In the genomic region with DNA sequence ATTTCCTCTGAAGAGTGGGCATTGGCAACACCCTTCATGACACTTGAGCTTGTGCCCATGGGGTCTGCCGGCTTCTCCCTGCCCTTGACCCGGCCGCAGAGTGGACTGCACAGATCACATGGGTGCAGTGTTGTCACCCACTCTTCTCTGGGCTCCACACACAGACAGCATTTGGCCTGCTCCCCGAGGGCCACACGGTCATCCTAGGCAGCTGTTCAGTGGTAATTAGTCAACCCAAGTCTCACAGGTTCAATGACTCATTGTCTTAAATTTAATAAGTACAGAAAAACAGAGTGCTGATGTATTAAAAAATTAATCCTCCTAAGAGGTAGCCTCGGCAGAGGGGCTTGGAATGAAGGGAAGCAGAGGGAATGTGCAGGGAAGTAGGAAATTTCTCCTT, we compare ENCODE assay signal across 14 cellular contexts.
A peak's percentile ranks its signal among the peaks of the same experiment; 100 is the strongest.
DNase-seq lines count a peak whose midpoint lies in the region; ATAC-seq, FAIRE-seq and TF ChIP-seq lines count a peak whose summit lies in the region.
"Had no signal": no experiment of that assay in that cellular context is flagged by ENCODE, and none has a peak within 500 bp of the region (broad histone marks: within the 10 kb centered on the region; RNA-seq: fewer than 3 reads in every experiment).

No MANE protein-coding gene starts in this region.

- H3K4me1 ChIP-seq in breast epithelium: no peaks in the 10 kb centered on the region
- H3K4me1 ChIP-seq in GM12878 (ENCODE audit: control insufficient read depth, insufficient read depth, low read length): peaks cover 84% of the 10 kb centered on the region
- no peaks in the 10 kb centered on the region for H3K4me1 ChIP-seq in aorta (ENCODE audit: control insufficient read depth in 1 of 2, insufficient read depth in 2 of 2, low read length in 2 of 2)
- peaks cover 10% of the 10 kb centered on the region for H3K4me1 ChIP-seq in OCI-LY7 (ENCODE audit: insufficient read depth, low read length, poor library complexity, severe bottlenecking)
- H3K4me1 ChIP-seq: uterus had no signal

- TF ChIP-seq EP300 in GM12878 (IDR thresholded peaks at IDR 0.05; ENCODE audit: borderline replicate concordance in 1 of 2, control insufficient read depth in 1 of 2, low read depth in 2 of 2, low read length in 2 of 2): peak in 1 of 2 experiments; percentile 21; a peak in 1 of 4 replicates

- H3K4me2 ChIP-seq in GM12878 (ENCODE audit: control insufficient read depth, insufficient read depth) (no peak overlapping the region), OCI-LY7 (ENCODE audit: low read length) (no peak overlapping the region)

- H3K79me2 ChIP-seq in GM12878 (ENCODE audit: control insufficient read depth, insufficient read depth, low read length) (peaks cover 58% of the 10 kb centered on the region), OCI-LY7 (ENCODE audit: insufficient read depth, low read depth, low read length) (no peaks in the 10 kb centered on the region)

- peaks cover 13% of the 10 kb centered on the region for H3K36me3 Mint-ChIP-seq in MCF 10A (ENCODE audit: insufficient read depth, unreplicated experiment)
- H3K36me3 Mint-ChIP-seq in stimulated activated memory B cell treated with anti-CD40 and anti-IgM and Interleukin-4, amounts not matched to agents 10 μg/mL and 1 μg/mL and 100 μg/mL, for 72 hours: peaks cover 28% of the 10 kb centered on the region

- no peaks in the 10 kb centered on the region for H3K27me3 Mint-ChIP-seq in MCF 10A (ENCODE audit: insufficient read depth, unreplicated experiment)
- no peaks in the 10 kb centered on the region for H3K27me3 Mint-ChIP-seq in stimulated activated memory B cell treated with anti-CD40 and anti-IgM and Interleukin-4, amounts not matched to agents 10 μg/mL and 1 μg/mL and 100 μg/mL, for 72 hours

- H3K4me3 ChIP-seq in breast epithelium (no peak overlapping the region), MG63 (no peak overlapping the region), GM12878 (no peak overlapping the region), aorta (ENCODE audit: low read length in 2 of 2) (no peak overlapping the region), OCI-LY7 (ENCODE audit: low read depth, low read length, poor library complexity, severe bottlenecking) (no peak overlapping the region)
- H3K4me3 ChIP-seq: uterus had no signal

- DNase-seq in MCF 10A (ENCODE audit: unreplicated experiment): peak; percentile 17
- DNase-seq in breast epithelium (ENCODE audit: low spot score in 2 of 2): no peak
- peak; percentile 21 for DNase-seq in MG63
- no peak for DNase-seq in GM12878 (ENCODE audit: low read depth, low spot score)
- DNase-seq in aorta: no peak
- no peak for DNase-seq in OCI-LY7 (ENCODE audit: low spot score)
- DNase-seq: central memory CD4-positive, alpha-beta T cell; left cardiac atrium; NCI-H2081 treated with DMSO at 0.1 percent for 48 hours; uterus had no signal

- H3K36me3 ChIP-seq in breast epithelium (no peaks in the 10 kb centered on the region), MG63 (no peaks in the 10 kb centered on the region), GM12878 (ENCODE audit: control insufficient read depth in 2 of 2, insufficient read depth in 2 of 2, low read length in 1 of 2) (no peaks in the 10 kb centered on the region; a peak in 1 of 4 replicates), aorta (ENCODE audit: control insufficient read depth in 1 of 2, insufficient read depth in 2 of 2, low read length in 1 of 2) (no peaks in the 10 kb centered on the region), OCI-LY7 (ENCODE audit: insufficient read depth, low read length) (no peaks in the 10 kb centered on the region)
- H3K36me3 ChIP-seq: uterus had no signal

- WGBS in GM12878 (ENCODE audit: insufficient coverage, insufficient replicate concordance, low lambda C conversion rate, missing lambda C conversion rate): 0% methylated on average over 6 of the region's 6 CpGs
- 93 to 94% methylated on average over 6 of the region's 6 CpGs for WGBS in aorta, 2 donors

- H3K27ac ChIP-seq in breast epithelium: no peak overlapping the region
- peak overlapping the region; percentile 99 for H3K27ac ChIP-seq in GM12878 (ENCODE audit: control insufficient read depth, insufficient read depth)
- no peak overlapping the region for H3K27ac ChIP-seq in aorta (ENCODE audit: low read depth in 1 of 2, low read length in 2 of 2)
- no peak overlapping the region for H3K27ac ChIP-seq in OCI-LY7 (ENCODE audit: low read depth, low read length, poor library complexity, severe bottlenecking)
- H3K27ac ChIP-seq: C4-2B, RWPE1, uterus had no signal

- H3K9ac ChIP-seq in GM12878 (ENCODE audit: control insufficient read depth, insufficient read depth, low read length): 0 out of 2 replicates have a peak overlapping the region, but pooled peaks have one; percentile 9

- ATAC-seq in GM12878 (peak; percentile 46), GM21528 (IDR thresholded peaks at IDR 0.05; ENCODE audit: low FRiP score, unreplicated experiment) (no peak), aorta (ENCODE audit: low FRiP score) (no peak)
- ATAC-seq in stimulated activated memory B cell treated with anti-CD40 and anti-IgM and Interleukin-4, amounts not matched to agents 10 μg/mL and 1 μg/mL and 100 μg/mL, for 72 hours: no peak

- H4K20me1 ChIP-seq in GM12878 (ENCODE audit: control insufficient read depth, insufficient read depth) (no peaks in the 10 kb centered on the region), OCI-LY7 (ENCODE audit: insufficient read depth, low read length) (no peaks in the 10 kb centered on the region)

- H3K27me3 ChIP-seq in breast epithelium (no peaks in the 10 kb centered on the region), MG63 (no peaks in the 10 kb centered on the region), GM12878 (replicated peaks in 1 of 2; ENCODE audit: control insufficient read depth in 2 of 2, insufficient read depth in 2 of 2, low read length in 1 of 2) (no peaks in the 10 kb centered on the region), aorta (ENCODE audit: control insufficient read depth in 1 of 2, insufficient read depth in 2 of 2, low read length in 1 of 2) (no peaks in the 10 kb centered on the region)
- H3K27me3 ChIP-seq: uterus had no signal

- peak overlapping the region; percentile 16 for H3K27ac Mint-ChIP-seq in MCF 10A (ENCODE audit: low read depth, unreplicated experiment)
- H3K27ac Mint-ChIP-seq in stimulated activated memory B cell treated with anti-CD40 and anti-IgM and Interleukin-4, amounts not matched to agents 10 μg/mL and 1 μg/mL and 100 μg/mL, for 72 hours: peak overlapping the region; percentile 90

- H2AFZ ChIP-seq in GM12878 (ENCODE audit: control insufficient read depth, low read depth, low read length): no peak overlapping the region
- H2AFZ ChIP-seq in OCI-LY7 (ENCODE audit: low read length): no peak overlapping the region

- peaks cover 25% of the 10 kb centered on the region for H3K4me1 Mint-ChIP-seq in MCF 10A (ENCODE audit: insufficient read depth, unreplicated experiment)
- H3K4me1 Mint-ChIP-seq in stimulated activated memory B cell treated with anti-CD40 and anti-IgM and Interleukin-4, amounts not matched to agents 10 μg/mL and 1 μg/mL and 100 μg/mL, for 72 hours: peaks cover 72% of the 10 kb centered on the region

- SMC1A ChIA-PET in GM12878 (lab: Charles Lee; ENCODE audit: uncharacterized antibody, unreplicated experiment): interaction anchor here (0.9 to 4.4 kb wide), 15 partner anchors 9 to 218 kb away, joined by 3 to 24 read pairs (median 4); no protein-coding TSS in a partner anchor

- POLR2A ChIA-PET in MCF 10A (lab: Yijun Ruan, JAX) (interaction anchor here (1.5 kb wide), 1 partner anchor 11 kb away, joined by 4 read pairs; no protein-coding TSS in a partner anchor), GM12878 (lab: Charles Lee) (interaction anchor here (0.6 to 2.3 kb wide), 7 partner anchors 9 to 575 kb away, joined by 4 to 9 read pairs (median 5); no protein-coding TSS in a partner anchor), OCI-LY7 (lab: Charles Lee) (no interaction called here)

- no peak for FAIRE-seq in GM12878 (lab: Jason Lieb, UNC)

- BruUV-seq in MCF 10A (replicated peaks; lab: Mats Ljungman, UMichigan) (no TSS peak), GM12878 (replicated peaks; lab: Mats Ljungman, UMichigan) (no TSS peak), OCI-LY7 (replicated peaks; lab: Mats Ljungman, UMichigan) (no TSS peak)

- CTCF ChIA-PET in MCF 10A (lab: Yijun Ruan, JAX): interaction anchor here (1.0 kb wide), 1 partner anchor 218 kb away, joined by 3 read pairs; no protein-coding TSS in a partner anchor
- CTCF ChIA-PET in GM12878 (lab: Yijun Ruan, JAX): interaction anchor here (0.6 to 5.3 kb wide), 11 partner anchors 8 to 373 kb away, joined by 3 to 25 read pairs (median 5); no protein-coding TSS in a partner anchor
- CTCF ChIA-PET in OCI-LY7 (lab: Charles Lee; ENCODE audit: unreplicated experiment): no interaction called here

- TF ChIP-seq CTCF in MCF 10A (IDR thresholded peaks at IDR 0.05; ENCODE audit: unreplicated experiment) (no peak), breast epithelium (IDR thresholded peaks at IDR 0.05) (no peak), GM12878 (IDR thresholded peaks at IDR 0.05 in 2 of 3, conservative IDR thresholded peaks at IDR 0.05 in 1 of 3; ENCODE audit: control insufficient read depth in 2 of 3, extremely low read depth in 1 of 3, insufficient read depth in 1 of 3, low read depth in 3 of 3, low read length in 3 of 3) (no peak), OCI-LY7 (conservative IDR thresholded peaks at IDR 0.05; ENCODE audit: low read length) (no peak)

- H3K9me3 ChIP-seq in breast epithelium (no peaks in the 10 kb centered on the region), MG63 (no peaks in the 10 kb centered on the region), GM12878 (replicated peaks; ENCODE audit: control insufficient read depth, insufficient read depth, low read length) (no peaks in the 10 kb centered on the region), aorta (ENCODE audit: control insufficient read depth, low read length) (no peaks in the 10 kb centered on the region), OCI-LY7 (ENCODE audit: low read length) (no peaks in the 10 kb centered on the region)
- H3K9me3 ChIP-seq: uterus had no signal

- no peak overlapping the region for H3K4me3 Mint-ChIP-seq in MCF 10A (ENCODE audit: unreplicated experiment)
- peak overlapping the region; percentile 14 for H3K4me3 Mint-ChIP-seq in stimulated activated memory B cell treated with anti-CD40 and anti-IgM and Interleukin-4, amounts not matched to agents 10 μg/mL and 1 μg/mL and 100 μg/mL, for 72 hours

- RAD21 ChIA-PET in GM12878 (lab: Charles Lee; ENCODE audit: unreplicated experiment): interaction anchor here (0.7 to 3.8 kb wide), 11 partner anchors 8 to 218 kb away, joined by 3 to 24 read pairs (median 7); no protein-coding TSS in a partner anchor

- intact Hi-C loops in MCF 10A (cut with micrococcal nuclease): no loop called here
- intact Hi-C loops in breast epithelium (cut with DNase I; ENCODE audit: low total_unique reads): no loop called here
- intact Hi-C loops in GM12878 (cut with micrococcal nuclease; ENCODE audit: unreplicated experiment): loop anchor here (5.0 kb wide), 1 partner anchor 66 kb away; no protein-coding TSS in a partner anchor
- intact Hi-C loops in aorta (cut with DNase I): no loop called here
- intact Hi-C loops in OCI-LY7 (cut with micrococcal nuclease; ENCODE audit: unreplicated experiment): no loop called here

- no peaks in the 10 kb centered on the region for H3K9me3 Mint-ChIP-seq in MCF 10A (ENCODE audit: unreplicated experiment)
- peaks cover 3% of the 10 kb centered on the region for H3K9me3 Mint-ChIP-seq in stimulated activated memory B cell treated with anti-CD40 and anti-IgM and Interleukin-4, amounts not matched to agents 10 μg/mL and 1 μg/mL and 100 μg/mL, for 72 hours

- no peaks in the 10 kb centered on the region for H3K9me2 ChIP-seq in OCI-LY7 (ENCODE audit: insufficient read depth, low read length)

- no peak for TF ChIP-seq RAD21 in GM12878 (IDR thresholded peaks at IDR 0.05; ENCODE audit: insufficient read depth, low read depth, low read length)

- in situ Hi-C loops in GM12878 (cut with MboI): no loop called here

- TF ChIP-seq POLR2A in breast epithelium (IDR thresholded peaks at IDR 0.05): no peak
- 0 out of 2 replicates have a peak, but pooled peaks have one; percentile 23 for TF ChIP-seq POLR2A in GM12878 (IDR thresholded peaks at IDR 0.05; ENCODE audit: low read depth, low read length)

Comparison
In these comparisons a context has a peak if more than half of its experiments do, and no peak if none do; other contexts are left out.
1. DNase-seq: peak in MCF 10A (single experiment) and MG63 (single experiment); none in breast epithelium (0 of 2), GM12878 (single experiment), aorta (0 of 2) and OCI-LY7 (single experiment).